8 cellular contexts compared by ENCODE assay signal in genomic region chr9:127422787-127423186, GRCh38. TPM values are rescaled to one million over a fixed set of nuclear protein-coding genes. Genes with fewer than 3 reads are reported as not detected.
DNase-seq lines count a peak whose midpoint lies in the region; ATAC-seq and TF ChIP-seq lines count a peak whose summit lies in the region.

No MANE protein-coding gene starts in this region.

- POLR2A ChIA-PET in PC-9 (lab: Charles Lee; ENCODE audit: unreplicated experiment): interaction anchor here (1.1 kb wide), 1 partner anchor 218 kb away, joined by 4 read pairs; no protein-coding TSS in a partner anchor

- H3K27me3 ChIP-seq in DOHH2 (ENCODE audit: control insufficient read depth, low read length) (no peaks in the 10 kb centered on the region), PC-9 (ENCODE audit: insufficient read depth, low read depth) (no peaks in the 10 kb centered on the region), parathyroid adenoma (ENCODE audit: control insufficient read depth, insufficient read depth, low read length) (no peaks in the 10 kb centered on the region)

- H3K4me1 ChIP-seq in DOHH2 (ENCODE audit: control insufficient read depth, low read length) (peaks cover 26% of the 10 kb centered on the region), PC-9 (replicated peaks; ENCODE audit: insufficient read depth) (peaks cover 19% of the 10 kb centered on the region), parathyroid adenoma (no peaks in the 10 kb centered on the region)

- no peak for ATAC-seq in esophagus mucosa

- TF ChIP-seq CTCF in DOHH2 (IDR thresholded peaks at IDR 0.05; ENCODE audit: low read depth, low read length, poor library complexity, severe bottlenecking): no peak
- TF ChIP-seq CTCF in PC-9 (conservative IDR thresholded peaks at IDR 0.05): no peak
- no peak for TF ChIP-seq CTCF in epithelial cell of proximal tubule (conservative IDR thresholded peaks at IDR 0.05; ENCODE audit: low read depth, low read length)
- TF ChIP-seq CTCF in parathyroid adenoma (IDR thresholded peaks at IDR 0.05): no peak

- H3K9ac ChIP-seq in parathyroid adenoma: no peak overlapping the region

- H3K79me2 ChIP-seq in DOHH2 (ENCODE audit: control insufficient read depth, low read length): peaks cover 53% of the 10 kb centered on the region
- H3K79me2 ChIP-seq in PC-9 (ENCODE audit: low read depth): peaks cover 50% of the 10 kb centered on the region
- H3K79me2 ChIP-seq in parathyroid adenoma: peaks cover 6% of the 10 kb centered on the region

- intact Hi-C loops in PC-9 (cut with micrococcal nuclease; ENCODE audit: unreplicated experiment): no loop called here

- no peak for DNase-seq in PC-9
- no peak for DNase-seq in epithelial cell of proximal tubule (ENCODE audit: low read depth)
- no peak for DNase-seq in stimulated activated CD4-positive, alpha-beta T cell treated with anti-CD3 and anti-CD28 coated beads, Interleukin-12 subunit alpha, Interleukin-12 subunit beta, amount 100 ng/mL, for 4 hours
- DNase-seq in NCI-H1105 treated with DMSO at 0.1 percent for 48 hours (lab: John Stamatoyannopoulos, UW): no peak
- DNase-seq in HuH-7.5 (ENCODE audit: low spot score): no peak

- H4K20me1 ChIP-seq in DOHH2 (ENCODE audit: control insufficient read depth, insufficient read depth, low read depth, low read length) (0 out of 2 replicates have a peak, but pooled peaks cover 4% of the 10 kb centered on the region), PC-9 (ENCODE audit: insufficient read depth) (no peaks in the 10 kb centered on the region)

- H3K27ac ChIP-seq in DOHH2 (ENCODE audit: low read depth, low read length) (no peak overlapping the region), PC-9 (no peak overlapping the region), parathyroid adenoma (no peak overlapping the region)

- no peak overlapping the region for H2AFZ ChIP-seq in PC-9
- H2AFZ ChIP-seq in parathyroid adenoma: no peak overlapping the region

- H3K9me2 ChIP-seq in DOHH2 (replicated peaks; ENCODE audit: control insufficient read depth, low read length) (no peaks in the 10 kb centered on the region), PC-9 (ENCODE audit: insufficient read depth) (no peaks in the 10 kb centered on the region)

- no peaks in the 10 kb centered on the region for H3K9me3 ChIP-seq in DOHH2 (ENCODE audit: control insufficient read depth, insufficient read depth, low read length)
- H3K9me3 ChIP-seq in PC-9 (ENCODE audit: insufficient read depth, low read depth): no peaks in the 10 kb centered on the region
- H3K9me3 ChIP-seq in parathyroid adenoma (ENCODE audit: control insufficient read depth, low read length): no peaks in the 10 kb centered on the region

- peak overlapping the region; percentile 99 for H3K4me2 ChIP-seq in DOHH2 (ENCODE audit: low read length)
- H3K4me2 ChIP-seq in PC-9: peak overlapping the region; percentile 97
- peak overlapping the region; percentile 100 for H3K4me2 ChIP-seq in parathyroid adenoma (ENCODE audit: low read length)

- H3K36me3 ChIP-seq in DOHH2 (ENCODE audit: control insufficient read depth, low read length) (peaks cover 4% of the 10 kb centered on the region), PC-9 (ENCODE audit: low read depth) (no peaks in the 10 kb centered on the region), parathyroid adenoma (ENCODE audit: control insufficient read depth, insufficient read depth, low read length) (no peaks in the 10 kb centered on the region)

- CTCF ChIA-PET in PC-9 (lab: Charles Lee): interaction anchor here (0.7 kb wide), 1 partner anchor 16 kb away, joined by 3 read pairs; no protein-coding TSS in a partner anchor

- no TSS peak for BruUV-seq in PC-9 (replicated peaks; lab: Mats Ljungman, UMichigan)

- H3K4me3 ChIP-seq in DOHH2 (ENCODE audit: low read length): peak overlapping the region; percentile 97
- H3K4me3 ChIP-seq in PC-9: peak overlapping the region; percentile 85; the same call in 1 of the 2 replicates
- peak overlapping the region; percentile 84 for H3K4me3 ChIP-seq in epithelial cell of proximal tubule (ENCODE audit: low read depth, low read length)
- peak overlapping the region; percentile 96 for H3K4me3 ChIP-seq in parathyroid adenoma (ENCODE audit: low read depth, low read length)

- H3F3A ChIP-seq in DOHH2 (ENCODE audit: control insufficient read depth, insufficient read depth): no peaks in the 10 kb centered on the region
- H3F3A ChIP-seq in PC-9 (ENCODE audit: insufficient read depth, low read depth): peaks cover 4% of the 10 kb centered on the region; the same call in 1 of the 2 replicates

RNA-seq across cellular contexts. Expression of gene ZNF79, which starts 1.4 kb away (rescaled TPM):
- total RNA-seq in PC-9 (2021): 5.5 and 5.8 TPM in 2 replicates
- 4.7 and 7.4 TPM in 2 replicates for total RNA-seq in epithelial cell of proximal tubule
- total RNA-seq in esophagus mucosa: 3.7 TPM

RNA-seq across cellular contexts. Expression of gene SLC2A8, which starts 25.8 kb away (rescaled TPM):
- total RNA-seq in PC-9 (2021) (19.1 and 24.6 TPM in 2 replicates), epithelial cell of proximal tubule (14.8 and 18.2 TPM in 2 replicates), esophagus mucosa (9.0 TPM)

RNA-seq across cellular contexts. Expression of gene RPL12, which starts 28.4 kb away (rescaled TPM):
- total RNA-seq in PC-9 (2021): 1,648 and 1,717 TPM in 2 replicates
- 3,182 and 3,187 TPM in 2 replicates for total RNA-seq in epithelial cell of proximal tubule
- total RNA-seq in esophagus mucosa: 1,546 TPM

RNA-seq across cellular contexts. Expression of gene LRSAM1, which starts 28.5 kb away (rescaled TPM):
- total RNA-seq in PC-9 (2021) (44.0 and 63.9 TPM in 2 replicates), epithelial cell of proximal tubule (14.5 and 17.1 TPM in 2 replicates), esophagus mucosa (13.5 TPM)
